18 cellular contexts compared by ENCODE assay signal in the genomic region with DNA sequence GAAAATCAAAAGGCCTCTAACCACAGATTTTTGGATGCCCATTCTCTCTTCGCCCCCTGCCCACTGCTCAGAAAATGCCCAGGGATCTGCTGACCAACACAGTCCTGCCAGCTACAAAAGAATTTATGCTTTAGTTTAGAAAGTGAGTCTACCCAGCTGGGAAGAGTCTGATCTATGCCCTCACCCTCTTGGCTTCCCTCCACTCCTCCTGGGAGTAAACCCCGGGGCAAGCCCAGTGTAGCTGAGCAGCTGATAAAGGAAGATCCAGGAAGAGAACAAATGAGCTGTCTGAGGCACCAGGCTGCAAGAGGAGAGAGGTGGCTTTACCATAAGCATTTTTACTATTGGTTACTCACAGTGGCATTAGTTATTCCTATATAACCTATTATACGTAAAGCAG.
"Had no signal": no experiment of that assay in that cellular context is flagged by ENCODE, and none has a peak within 500 bp of the region (broad histone marks: within the 10 kb centered on the region; RNA-seq: fewer than 3 reads in every experiment).

No MANE protein-coding gene starts in this region.

- H3K9me3 ChIP-seq: left lung, tibial nerve had no signal

- H3K9me3 Mint-ChIP-seq: effector memory CD8-positive, alpha-beta T cell had no signal

- H3K27me3 ChIP-seq: dorsolateral prefrontal cortex, left lung, tibial nerve had no signal

- H3K4me3 Mint-ChIP-seq: activated CD8-positive, alpha-beta T cell treated with anti-CD3 and anti-CD28 coated beads, Interleukin-2, amount 10 ng/mL, durations not matched to agents 7 days and 5 days; effector memory CD8-positive, alpha-beta T cell; naive B cell had no signal

- H3K4me1 ChIP-seq: left lung had no signal

- H3K27ac Mint-ChIP-seq: activated CD8-positive, alpha-beta T cell treated with anti-CD3 and anti-CD28 coated beads, Interleukin-2, amount 10 ng/mL, durations not matched to agents 7 days and 5 days; activated naive CD4-positive, alpha-beta T cell treated with anti-CD3 and anti-CD28 coated beads, Interleukin-2, amount 50 U/mL, for 72 hours; effector memory CD8-positive, alpha-beta T cell; naive B cell had no signal

- DNase-seq: activated CD4-positive, alpha-beta T cell treated with anti-CD3 and anti-CD28 coated beads for 1 hour; activated CD4-positive, alpha-beta T cell treated with anti-CD3 and anti-CD28 coated beads, Interleukin-2, amount 50 U/mL, for 1 hour; activated CD8-positive, alpha-beta T cell treated with anti-CD3 and anti-CD28 coated beads, Interleukin-2, amount 10 ng/mL, durations not matched to agents 7 days and 5 days; central memory CD4-positive, alpha-beta T cell; dorsolateral prefrontal cortex; effector memory CD8-positive, alpha-beta T cell; foreskin fibroblast; kidney; left lung; naive B cell; occipital lobe; stimulated activated CD4-positive, alpha-beta T cell treated with anti-CD3 and anti-CD28 coated beads, Interleukin-12 subunit alpha, Interleukin-12 subunit beta, amount 100 ng/mL, for 4 hours; stimulated activated CD4-positive, alpha-beta T cell treated with anti-CD3 and anti-CD28 coated beads, Interleukin-4, amount 100 ng/mL, for 4 hours; stimulated activated naive CD8-positive, alpha-beta T cell treated with anti-CD3 and anti-CD28 coated beads, Interleukin-15, Interleukin-2, amounts not matched to agents 100 U/mL and 50 U/mL, for 24 hours; T-helper 9 cell had no signal

- ATAC-seq: activated CD8-positive, alpha-beta T cell treated with anti-CD3 and anti-CD28 coated beads, Interleukin-2, amount 10 ng/mL, durations not matched to agents 7 days and 5 days; activated naive CD4-positive, alpha-beta T cell treated with anti-CD3 and anti-CD28 coated beads, Interleukin-2, amount 50 U/mL, for 72 hours; effector memory CD8-positive, alpha-beta T cell; left lung; stimulated activated naive CD8-positive, alpha-beta T cell treated with anti-CD3 and anti-CD28 coated beads, Interleukin-15, Interleukin-2, amounts not matched to agents 100 U/mL and 50 U/mL, for 24 hours had no signal

- H3K27me3 Mint-ChIP-seq: effector memory CD8-positive, alpha-beta T cell; naive B cell had no signal

- H3K4me3 ChIP-seq: dorsolateral prefrontal cortex, left lung, lung, tibial nerve had no signal
